1 cellular context compared by ENCODE assay signal in genomic region chr6:1027109-1027794, GRCh38.
TF ChIP-seq lines count a peak whose summit lies in the region.

No MANE protein-coding gene starts in this region.

TF ChIP-seq in HEK293, 187 proteins besides CTCF, POLR2A, EP300 and RAD21 (continued from another document):
- TF ChIP-seq, protein P1, sequence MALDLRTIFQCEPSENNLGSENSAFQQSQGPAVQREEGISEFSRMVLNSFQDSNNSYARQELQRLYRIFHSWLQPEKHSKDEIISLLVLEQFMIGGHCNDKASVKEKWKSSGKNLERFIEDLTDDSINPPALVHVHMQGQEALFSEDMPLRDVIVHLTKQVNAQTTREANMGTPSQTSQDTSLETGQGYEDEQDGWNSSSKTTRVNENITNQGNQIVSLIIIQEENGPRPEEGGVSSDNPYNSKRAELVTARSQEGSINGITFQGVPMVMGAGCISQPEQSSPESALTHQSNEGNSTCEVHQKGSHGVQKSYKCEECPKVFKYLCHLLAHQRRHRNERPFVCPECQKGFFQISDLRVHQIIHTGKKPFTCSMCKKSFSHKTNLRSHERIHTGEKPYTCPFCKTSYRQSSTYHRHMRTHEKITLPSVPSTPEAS (tag by site-specific recombination; IDR thresholded peaks at IDR 0.05) = no peak
- TF ChIP-seq ZNF146 (tag by site-specific recombination; IDR thresholded peaks at IDR 0.05) (no peak), ZNF169 (tag by site-specific recombination; IDR thresholded peaks at IDR 0.05) (peak; percentile 95), KLF8 (tag by site-specific recombination; IDR thresholded peaks at IDR 0.05) (peak; percentile 52; the same call in 1 of the 2 replicates), ZNF335 (tag by site-specific recombination; conservative IDR thresholded peaks at IDR 0.05) (peak; percentile 65), ZNF544 (tag by site-specific recombination; IDR thresholded peaks at IDR 0.05) (no peak), ZNF341 (tag by site-specific recombination; IDR thresholded peaks at IDR 0.05; ENCODE audit: low read depth) (peak; percentile 56), WT1 (tag by site-specific recombination; IDR thresholded peaks at IDR 0.05) (peak; percentile 98), ZNF768 (tag by site-specific recombination; IDR thresholded peaks at IDR 0.05) (no peak), ZNF629 (tag by site-specific recombination; IDR thresholded peaks at IDR 0.05) (peak; percentile 71), ZNF2 (tag by site-specific recombination; IDR thresholded peaks at IDR 0.05) (0 out of 2 replicates have a peak, but pooled peaks have one; percentile 14), ZBTB21 (tag by site-specific recombination; IDR thresholded peaks at IDR 0.05) (peak; percentile 65; the same call in 1 of the 2 replicates), PATZ1 (tag by site-specific recombination; IDR thresholded peaks at IDR 0.05) (0 out of 2 replicates have a peak, but pooled peaks have one; percentile 39), ZNF366 (tag by site-specific recombination; conservative IDR thresholded peaks at IDR 0.05) (peak; percentile 84)
- TF ChIP-seq, protein P2, sequence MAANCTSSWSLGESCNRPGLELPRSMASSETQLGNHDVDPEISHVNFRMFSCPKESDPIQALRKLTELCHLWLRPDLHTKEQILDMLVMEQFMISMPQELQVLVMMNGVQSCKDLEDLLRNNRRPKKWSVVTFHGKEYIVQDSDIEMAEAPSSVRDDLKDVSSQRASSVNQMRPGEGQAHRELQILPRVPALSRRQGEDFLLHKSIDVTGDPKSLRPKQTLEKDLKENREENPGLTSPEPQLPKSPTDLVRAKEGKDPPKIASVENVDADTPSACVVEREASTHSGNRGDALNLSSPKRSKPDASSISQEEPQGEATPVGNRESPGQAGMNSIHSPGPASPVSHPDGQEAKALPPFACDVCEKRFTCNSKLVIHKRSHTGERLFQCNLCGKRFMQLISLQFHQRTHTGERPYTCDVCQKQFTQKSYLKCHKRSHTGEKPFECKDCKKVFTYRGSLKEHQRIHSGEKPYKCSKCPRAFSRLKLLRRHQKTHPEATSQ (tag by site-specific recombination; IDR thresholded peaks at IDR 0.05) = 0 out of 2 replicates have a peak, but pooled peaks have one; percentile 29
- TF ChIP-seq, protein P3, sequence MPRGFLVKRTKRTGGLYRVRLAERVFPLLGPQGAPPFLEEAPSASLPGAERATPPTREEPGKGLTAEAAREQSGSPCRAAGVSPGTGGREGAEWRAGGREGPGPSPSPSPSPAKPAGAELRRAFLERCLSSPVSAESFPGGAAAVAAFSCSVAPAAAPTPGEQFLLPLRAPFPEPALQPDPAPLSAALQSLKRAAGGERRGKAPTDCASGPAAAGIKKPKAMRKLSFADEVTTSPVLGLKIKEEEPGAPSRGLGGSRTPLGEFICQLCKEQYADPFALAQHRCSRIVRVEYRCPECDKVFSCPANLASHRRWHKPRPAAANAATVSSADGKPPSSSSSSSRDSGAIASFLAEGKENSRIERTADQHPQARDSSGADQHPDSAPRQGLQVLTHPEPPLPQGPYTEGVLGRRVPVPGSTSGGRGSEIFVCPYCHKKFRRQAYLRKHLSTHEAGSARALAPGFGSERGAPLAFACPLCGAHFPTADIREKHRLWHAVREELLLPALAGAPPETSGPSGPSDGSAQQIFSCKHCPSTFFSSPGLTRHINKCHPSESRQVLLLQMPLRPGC (tag by site-specific recombination; IDR thresholded peaks at IDR 0.05) = no peak
- TF ChIP-seq, protein P4, sequence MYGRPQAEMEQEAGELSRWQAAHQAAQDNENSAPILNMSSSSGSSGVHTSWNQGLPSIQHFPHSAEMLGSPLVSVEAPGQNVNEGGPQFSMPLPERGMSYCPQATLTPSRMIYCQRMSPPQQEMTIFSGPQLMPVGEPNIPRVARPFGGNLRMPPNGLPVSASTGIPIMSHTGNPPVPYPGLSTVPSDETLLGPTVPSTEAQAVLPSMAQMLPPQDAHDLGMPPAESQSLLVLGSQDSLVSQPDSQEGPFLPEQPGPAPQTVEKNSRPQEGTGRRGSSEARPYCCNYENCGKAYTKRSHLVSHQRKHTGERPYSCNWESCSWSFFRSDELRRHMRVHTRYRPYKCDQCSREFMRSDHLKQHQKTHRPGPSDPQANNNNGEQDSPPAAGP (tag by site-specific recombination; IDR thresholded peaks at IDR 0.05) = peak; percentile 66
- TF ChIP-seq, protein P5, sequence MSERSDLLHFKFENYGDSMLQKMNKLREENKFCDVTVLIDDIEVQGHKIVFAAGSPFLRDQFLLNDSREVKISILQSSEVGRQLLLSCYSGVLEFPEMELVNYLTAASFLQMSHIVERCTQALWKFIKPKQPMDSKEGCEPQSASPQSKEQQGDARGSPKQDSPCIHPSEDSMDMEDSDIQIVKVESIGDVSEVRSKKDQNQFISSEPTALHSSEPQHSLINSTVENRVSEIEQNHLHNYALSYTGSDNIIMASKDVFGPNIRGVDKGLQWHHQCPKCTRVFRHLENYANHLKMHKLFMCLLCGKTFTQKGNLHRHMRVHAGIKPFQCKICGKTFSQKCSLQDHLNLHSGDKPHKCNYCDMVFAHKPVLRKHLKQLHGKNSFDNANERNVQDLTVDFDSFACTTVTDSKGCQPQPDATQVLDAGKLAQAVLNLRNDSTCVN (tag by site-specific recombination; optimal IDR thresholded peaks at IDR 0.05) = no peak
- TF ChIP-seq, protein P6, sequence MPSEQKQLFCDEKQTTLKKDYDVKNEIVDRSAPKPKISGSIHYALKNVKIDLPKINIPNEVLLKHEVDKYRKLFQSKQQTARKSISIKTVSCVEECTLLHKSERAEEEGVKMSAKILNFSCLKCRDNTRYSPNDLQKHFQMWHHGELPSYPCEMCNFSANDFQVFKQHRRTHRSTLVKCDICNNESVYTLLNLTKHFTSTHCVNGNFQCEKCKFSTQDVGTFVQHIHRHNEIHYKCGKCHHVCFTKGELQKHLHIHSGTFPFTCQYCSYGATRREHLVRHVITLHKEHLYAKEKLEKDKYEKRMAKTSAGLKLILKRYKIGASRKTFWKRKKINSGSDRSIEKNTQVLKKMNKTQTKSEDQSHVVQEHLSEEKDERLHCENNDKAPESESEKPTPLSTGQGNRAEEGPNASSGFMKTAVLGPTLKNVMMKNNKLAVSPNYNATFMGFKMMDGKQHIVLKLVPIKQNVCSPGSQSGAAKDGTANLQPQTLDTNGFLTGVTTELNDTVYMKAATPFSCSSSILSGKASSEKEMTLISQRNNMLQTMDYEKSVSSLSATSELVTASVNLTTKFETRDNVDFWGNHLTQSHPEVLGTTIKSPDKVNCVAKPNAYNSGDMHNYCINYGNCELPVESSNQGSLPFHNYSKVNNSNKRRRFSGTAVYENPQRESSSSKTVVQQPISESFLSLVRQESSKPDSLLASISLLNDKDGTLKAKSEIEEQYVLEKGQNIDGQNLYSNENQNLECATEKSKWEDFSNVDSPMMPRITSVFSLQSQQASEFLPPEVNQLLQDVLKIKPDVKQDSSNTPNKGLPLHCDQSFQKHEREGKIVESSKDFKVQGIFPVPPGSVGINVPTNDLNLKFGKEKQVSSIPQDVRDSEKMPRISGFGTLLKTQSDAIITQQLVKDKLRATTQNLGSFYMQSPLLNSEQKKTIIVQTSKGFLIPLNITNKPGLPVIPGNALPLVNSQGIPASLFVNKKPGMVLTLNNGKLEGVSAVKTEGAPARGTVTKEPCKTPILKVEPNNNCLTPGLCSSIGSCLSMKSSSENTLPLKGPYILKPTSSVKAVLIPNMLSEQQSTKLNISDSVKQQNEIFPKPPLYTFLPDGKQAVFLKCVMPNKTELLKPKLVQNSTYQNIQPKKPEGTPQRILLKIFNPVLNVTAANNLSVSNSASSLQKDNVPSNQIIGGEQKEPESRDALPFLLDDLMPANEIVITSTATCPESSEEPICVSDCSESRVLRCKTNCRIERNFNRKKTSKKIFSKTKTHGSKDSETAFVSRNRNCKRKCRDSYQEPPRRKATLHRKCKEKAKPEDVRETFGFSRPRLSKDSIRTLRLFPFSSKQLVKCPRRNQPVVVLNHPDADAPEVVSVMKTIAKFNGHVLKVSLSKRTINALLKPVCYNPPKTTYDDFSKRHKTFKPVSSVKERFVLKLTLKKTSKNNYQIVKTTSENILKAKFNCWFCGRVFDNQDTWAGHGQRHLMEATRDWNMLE (tag by site-specific recombination; conservative IDR thresholded peaks at IDR 0.05; ENCODE audit: low read depth) = 0 out of 2 replicates have a peak, but pooled peaks have one; percentile 11
